1 cellular context compared by ENCODE assay signal in genomic region chr2:120898961-120899360, GRCh38.
TF ChIP-seq lines count a peak whose summit lies in the region.

No MANE protein-coding gene starts in this region.

TF ChIP-seq in WTC11, 78 proteins besides CTCF, POLR2A, EP300 and RAD21 (continued from another document):
- TF ChIP-seq ZNF121 (CRISPR knock-in tag; IDR thresholded peaks at IDR 0.05) (0 out of 2 replicates have a peak, but pooled peaks have one; percentile 9), ZNF423 (CRISPR knock-in tag; IDR thresholded peaks at IDR 0.05) (no peak; the same call in 1 of the 2 replicates), IRF2 (CRISPR knock-in tag; IDR thresholded peaks at IDR 0.05; ENCODE audit: borderline replicate concordance, low read depth) (no peak), GABPB1 (CRISPR knock-in tag; IDR thresholded peaks at IDR 0.05) (no peak), CREM (CRISPR knock-in tag; IDR thresholded peaks at IDR 0.05) (no peak), TCF7 (CRISPR knock-in tag; IDR thresholded peaks at IDR 0.05; ENCODE audit: low read depth) (no peak), AFF4 (CRISPR knock-in tag; IDR thresholded peaks at IDR 0.05; ENCODE audit: borderline replicate concordance) (no peak), NR2C2 (CRISPR knock-in tag; IDR thresholded peaks at IDR 0.05) (no peak), NFATC4 (CRISPR knock-in tag; IDR thresholded peaks at IDR 0.05) (no peak), GTF2I (CRISPR knock-in tag; conservative IDR thresholded peaks at IDR 0.05) (no peak), ELF4 (CRISPR knock-in tag; IDR thresholded peaks at IDR 0.05; ENCODE audit: low read depth) (no peak), SOX15 (CRISPR knock-in tag; IDR thresholded peaks at IDR 0.05) (no peak), ZNF416 (CRISPR knock-in tag; IDR thresholded peaks at IDR 0.05) (no peak), RORB (CRISPR knock-in tag; IDR thresholded peaks at IDR 0.05) (no peak), JAZF1 (CRISPR knock-in tag; IDR thresholded peaks at IDR 0.05) (no peak), MXD4 (CRISPR knock-in tag; IDR thresholded peaks at IDR 0.05; ENCODE audit: borderline replicate concordance) (no peak), IRF1 (CRISPR knock-in tag; IDR thresholded peaks at IDR 0.05) (no peak), ATF1 (CRISPR knock-in tag; IDR thresholded peaks at IDR 0.05) (no peak), ZNF396 (CRISPR knock-in tag; IDR thresholded peaks at IDR 0.05; ENCODE audit: borderline replicate concordance) (no peak), FOXK1 (CRISPR knock-in tag; IDR thresholded peaks at IDR 0.05) (0 out of 2 replicates have a peak, but pooled peaks have one; percentile 5), ZNF138 (CRISPR knock-in tag; conservative IDR thresholded peaks at IDR 0.05) (no peak), ATF3 (CRISPR knock-in tag; conservative IDR thresholded peaks at IDR 0.05) (no peak), ZNF425 (CRISPR knock-in tag; conservative IDR thresholded peaks at IDR 0.05) (no peak), USF1 (CRISPR knock-in tag; IDR thresholded peaks at IDR 0.05) (no peak), E2F1 (CRISPR knock-in tag; IDR thresholded peaks at IDR 0.05) (no peak), ZMAT4 (CRISPR knock-in tag; IDR thresholded peaks at IDR 0.05) (no peak), CREB1 (CRISPR knock-in tag; IDR thresholded peaks at IDR 0.05) (no peak), ZNF232 (CRISPR knock-in tag; IDR thresholded peaks at IDR 0.05) (no peak)
